ENCODE assay signal across 2 cellular contexts in the genomic region with DNA sequence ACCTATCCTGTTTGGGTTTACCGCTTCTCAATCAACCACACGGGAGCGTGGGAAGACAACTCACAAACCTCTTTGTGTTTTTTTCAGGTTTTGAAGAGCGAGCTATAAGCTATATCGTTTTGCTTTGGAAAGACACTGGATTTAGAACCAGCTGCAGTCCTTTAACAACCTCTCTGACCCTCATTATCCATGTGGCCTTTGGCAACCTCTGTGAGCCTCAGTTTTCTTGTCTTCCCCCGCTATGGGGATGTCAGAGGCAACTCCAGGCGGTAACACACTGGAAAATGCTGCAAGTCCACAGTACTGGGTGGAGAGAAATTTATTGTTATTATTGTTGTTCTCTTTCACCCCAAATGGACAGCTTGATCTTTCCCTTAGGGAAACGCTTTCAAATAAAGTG.
TF ChIP-seq lines count a peak whose summit lies in the region.

No MANE protein-coding gene starts in this region.

TF ChIP-seq in liver, 16 proteins besides CTCF, POLR2A, EP300 and RAD21 (continued from another document):
- TF ChIP-seq, protein P1, sequence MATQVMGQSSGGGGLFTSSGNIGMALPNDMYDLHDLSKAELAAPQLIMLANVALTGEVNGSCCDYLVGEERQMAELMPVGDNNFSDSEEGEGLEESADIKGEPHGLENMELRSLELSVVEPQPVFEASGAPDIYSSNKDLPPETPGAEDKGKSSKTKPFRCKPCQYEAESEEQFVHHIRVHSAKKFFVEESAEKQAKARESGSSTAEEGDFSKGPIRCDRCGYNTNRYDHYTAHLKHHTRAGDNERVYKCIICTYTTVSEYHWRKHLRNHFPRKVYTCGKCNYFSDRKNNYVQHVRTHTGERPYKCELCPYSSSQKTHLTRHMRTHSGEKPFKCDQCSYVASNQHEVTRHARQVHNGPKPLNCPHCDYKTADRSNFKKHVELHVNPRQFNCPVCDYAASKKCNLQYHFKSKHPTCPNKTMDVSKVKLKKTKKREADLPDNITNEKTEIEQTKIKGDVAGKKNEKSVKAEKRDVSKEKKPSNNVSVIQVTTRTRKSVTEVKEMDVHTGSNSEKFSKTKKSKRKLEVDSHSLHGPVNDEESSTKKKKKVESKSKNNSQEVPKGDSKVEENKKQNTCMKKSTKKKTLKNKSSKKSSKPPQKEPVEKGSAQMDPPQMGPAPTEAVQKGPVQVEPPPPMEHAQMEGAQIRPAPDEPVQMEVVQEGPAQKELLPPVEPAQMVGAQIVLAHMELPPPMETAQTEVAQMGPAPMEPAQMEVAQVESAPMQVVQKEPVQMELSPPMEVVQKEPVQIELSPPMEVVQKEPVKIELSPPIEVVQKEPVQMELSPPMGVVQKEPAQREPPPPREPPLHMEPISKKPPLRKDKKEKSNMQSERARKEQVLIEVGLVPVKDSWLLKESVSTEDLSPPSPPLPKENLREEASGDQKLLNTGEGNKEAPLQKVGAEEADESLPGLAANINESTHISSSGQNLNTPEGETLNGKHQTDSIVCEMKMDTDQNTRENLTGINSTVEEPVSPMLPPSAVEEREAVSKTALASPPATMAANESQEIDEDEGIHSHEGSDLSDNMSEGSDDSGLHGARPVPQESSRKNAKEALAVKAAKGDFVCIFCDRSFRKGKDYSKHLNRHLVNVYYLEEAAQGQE (IDR thresholded peaks at IDR 0.05) = no peak

TF ChIP-seq in HepG2, 621 proteins besides CTCF, POLR2A, EP300 and RAD21 (continued from another document):
- TF ChIP-seq, protein P2, sequence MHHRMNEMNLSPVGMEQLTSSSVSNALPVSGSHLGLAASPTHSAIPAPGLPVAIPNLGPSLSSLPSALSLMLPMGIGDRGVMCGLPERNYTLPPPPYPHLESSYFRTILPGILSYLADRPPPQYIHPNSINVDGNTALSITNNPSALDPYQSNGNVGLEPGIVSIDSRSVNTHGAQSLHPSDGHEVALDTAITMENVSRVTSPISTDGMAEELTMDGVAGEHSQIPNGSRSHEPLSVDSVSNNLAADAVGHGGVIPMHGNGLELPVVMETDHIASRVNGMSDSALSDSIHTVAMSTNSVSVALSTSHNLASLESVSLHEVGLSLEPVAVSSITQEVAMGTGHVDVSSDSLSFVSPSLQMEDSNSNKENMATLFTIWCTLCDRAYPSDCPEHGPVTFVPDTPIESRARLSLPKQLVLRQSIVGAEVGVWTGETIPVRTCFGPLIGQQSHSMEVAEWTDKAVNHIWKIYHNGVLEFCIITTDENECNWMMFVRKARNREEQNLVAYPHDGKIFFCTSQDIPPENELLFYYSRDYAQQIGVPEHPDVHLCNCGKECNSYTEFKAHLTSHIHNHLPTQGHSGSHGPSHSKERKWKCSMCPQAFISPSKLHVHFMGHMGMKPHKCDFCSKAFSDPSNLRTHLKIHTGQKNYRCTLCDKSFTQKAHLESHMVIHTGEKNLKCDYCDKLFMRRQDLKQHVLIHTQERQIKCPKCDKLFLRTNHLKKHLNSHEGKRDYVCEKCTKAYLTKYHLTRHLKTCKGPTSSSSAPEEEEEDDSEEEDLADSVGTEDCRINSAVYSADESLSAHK (CRISPR knock-in tag; IDR thresholded peaks at IDR 0.05; ENCODE audit: borderline replicate concordance) = no peak
- TF ChIP-seq ZSCAN31 (CRISPR knock-in tag; IDR thresholded peaks at IDR 0.05; ENCODE audit: low read depth) (no peak), CEBPG (CRISPR knock-in tag; IDR thresholded peaks at IDR 0.05) (no peak), SATB2 (CRISPR knock-in tag; IDR thresholded peaks at IDR 0.05) (no peak), SRSF9 (IDR thresholded peaks at IDR 0.05; ENCODE audit: borderline replicate concordance, insufficient read depth, low read depth, low read length, poor library complexity, severe bottlenecking) (no peak), MIER2 (CRISPR knock-in tag; IDR thresholded peaks at IDR 0.05) (no peak), MEIS2 (CRISPR knock-in tag; IDR thresholded peaks at IDR 0.05) (no peak), ZNF484 (CRISPR knock-in tag; IDR thresholded peaks at IDR 0.05; ENCODE audit: borderline replicate concordance, low read depth) (no peak)
- TF ChIP-seq, protein P3, sequence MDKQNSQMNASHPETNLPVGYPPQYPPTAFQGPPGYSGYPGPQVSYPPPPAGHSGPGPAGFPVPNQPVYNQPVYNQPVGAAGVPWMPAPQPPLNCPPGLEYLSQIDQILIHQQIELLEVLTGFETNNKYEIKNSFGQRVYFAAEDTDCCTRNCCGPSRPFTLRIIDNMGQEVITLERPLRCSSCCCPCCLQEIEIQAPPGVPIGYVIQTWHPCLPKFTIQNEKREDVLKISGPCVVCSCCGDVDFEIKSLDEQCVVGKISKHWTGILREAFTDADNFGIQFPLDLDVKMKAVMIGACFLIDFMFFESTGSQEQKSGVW (CRISPR knock-in tag; IDR thresholded peaks at IDR 0.05; ENCODE audit: borderline replicate concordance) = no peak
